10 cellular contexts compared by ENCODE assay signal in genomic region chr20:56974499-56975250, GRCh38.
DNase-seq lines count a peak whose midpoint lies in the region; ATAC-seq and TF ChIP-seq lines count a peak whose summit lies in the region.
"Had no signal": no experiment of that assay in that cellular context is flagged by ENCODE, and none has a peak within 500 bp of the region (broad histone marks: within the 10 kb centered on the region; RNA-seq: fewer than 3 reads in every experiment).

No MANE protein-coding gene starts in this region.

- no peak for TF ChIP-seq POLR2A in thyroid gland (IDR thresholded peaks at IDR 0.05)

- peak; percentile 4 for DNase-seq in DMS79 treated with DMSO at 0.1 percent for 48 hours (lab: John Stamatoyannopoulos, UW)
- DNase-seq in DMS79 (lab: John Stamatoyannopoulos, UW), result no peak
- DNase-seq in KBM-7, result peak; percentile 31
- peak; percentile 80 for DNase-seq in WTC11 (ENCODE audit: low spot score)
- DNase-seq in iPS DF 6.9 (ENCODE audit: low read depth, low spot score), result peak; percentile 61
- peak; percentile 47 to 66 for DNase-seq in thyroid gland
- no peak for DNase-seq in NCI-H2171 treated with DMSO at 0.1 percent for 48 hours (lab: John Stamatoyannopoulos, UW)

- no peaks in the 10 kb centered on the region for H3K9me3 Mint-ChIP-seq in WTC11
- H3K9me3 Mint-ChIP-seq: activated naive CD4-positive, alpha-beta T cell treated with anti-CD3 and anti-CD28 coated beads, Interleukin-2, amount 50 U/mL, for 24 hours had no signal

- peaks cover 9% of the 10 kb centered on the region for H3K4me1 ChIP-seq in iPS DF 6.9 (ENCODE audit: control insufficient read depth, insufficient read depth, low read length)
- H3K4me1 ChIP-seq in thyroid gland, result no peaks in the 10 kb centered on the region

- WGBS in iPS DF 6.9 (ENCODE audit: insufficient coverage, insufficient read length), result no CpG with 5 or more reads among the region's 21 CpGs
- WGBS in thyroid gland, 2 donors, result 13 to 16% methylated on average over 15 to 21 of the region's 21 CpGs

- H3K36me3 ChIP-seq in iPS DF 6.9 (ENCODE audit: control insufficient read depth, insufficient read depth, low read length), result no peaks in the 10 kb centered on the region
- H3K36me3 ChIP-seq in thyroid gland, result no peaks in the 10 kb centered on the region

- in situ Hi-C loops in KBM-7 (cut with MboI; ENCODE audit: low pct_unique_long_range_greater_than_20kb, low sequenced_read_pairs), result loop anchor here (25.0 kb wide), 1 partner anchor 88 kb away; no protein-coding TSS in a partner anchor

- peak overlapping the region; percentile 39 for H3K4me3 Mint-ChIP-seq in WTC11
- H3K4me3 Mint-ChIP-seq: activated naive CD4-positive, alpha-beta T cell treated with anti-CD3 and anti-CD28 coated beads, Interleukin-2, amount 50 U/mL, for 24 hours; CD4-positive, CD25-positive, alpha-beta regulatory T cell had no signal

- H3K27me3 ChIP-seq in iPS DF 6.9 (ENCODE audit: control insufficient read depth, insufficient read depth, low read length) (no peaks in the 10 kb centered on the region; the same call in 1 of the 2 replicates), thyroid gland (no peaks in the 10 kb centered on the region)

- TF ChIP-seq CTCF in WTC11 (IDR thresholded peaks at IDR 0.05) (peak; percentile 62), thyroid gland (IDR thresholded peaks at IDR 0.05) (peak; percentile 15 to 65 (median 52))

- ATAC-seq in WTC11 (peak; percentile 72), HG03354 (IDR thresholded peaks at IDR 0.05; ENCODE audit: poor library complexity, severe bottlenecking, unreplicated experiment) (no peak)

- intact Hi-C loops in thyroid gland (cut with DNase I), result loop anchor here (10.0 kb wide), 1 partner anchor 430 kb away; no protein-coding TSS in a partner anchor

- H3K27me3 Mint-ChIP-seq in WTC11 (ENCODE audit: low read depth), result peaks cover 28% of the 10 kb centered on the region

- POLR2A ChIA-PET in WTC11 (lab: Charles Lee), result no interaction called here

- no peaks in the 10 kb centered on the region for H3K36me3 Mint-ChIP-seq in WTC11
- H3K36me3 Mint-ChIP-seq: activated naive CD4-positive, alpha-beta T cell treated with anti-CD3 and anti-CD28 coated beads, Interleukin-2, amount 50 U/mL, for 24 hours; CD4-positive, CD25-positive, alpha-beta regulatory T cell had no signal

- H3K4me3 ChIP-seq in iPS DF 6.9 (ENCODE audit: low read length), result no peak overlapping the region
- H3K4me3 ChIP-seq in thyroid gland (replicated peaks in 1 of 3), result no peak overlapping the region

- no peaks in the 10 kb centered on the region for H3K9me3 ChIP-seq in iPS DF 6.9 (ENCODE audit: control insufficient read depth, insufficient read depth, low read length)
- no peaks in the 10 kb centered on the region for H3K9me3 ChIP-seq in thyroid gland

- no peak overlapping the region for H3K27ac Mint-ChIP-seq in WTC11
- H3K27ac Mint-ChIP-seq: activated naive CD4-positive, alpha-beta T cell treated with anti-CD3 and anti-CD28 coated beads, Interleukin-2, amount 50 U/mL, for 24 hours; CD4-positive, CD25-positive, alpha-beta regulatory T cell had no signal

- CTCF ChIA-PET in WTC11 (lab: Charles Lee), result interaction anchor here (0.6 to 3.8 kb wide), 74 partner anchors 9 to 424 kb away, joined by 3 to 94 read pairs (median 4); partner anchors contain the start of gene TFAP2C

- H3K4me1 Mint-ChIP-seq in WTC11, result peaks cover 43% of the 10 kb centered on the region
- H3K4me1 Mint-ChIP-seq: activated naive CD4-positive, alpha-beta T cell treated with anti-CD3 and anti-CD28 coated beads, Interleukin-2, amount 50 U/mL, for 24 hours; CD4-positive, CD25-positive, alpha-beta regulatory T cell had no signal

- H3K27ac ChIP-seq in iPS DF 6.9 (ENCODE audit: low read length) (no peak overlapping the region), thyroid gland (no peak overlapping the region)

TF ChIP-seq in WTC11, 78 proteins besides CTCF, POLR2A, EP300 and RAD21:
- no peak for TF ChIP-seq ZMAT4 (CRISPR knock-in tag; IDR thresholded peaks at IDR 0.05)
- no peak for TF ChIP-seq ATF2 (CRISPR knock-in tag; IDR thresholded peaks at IDR 0.05; ENCODE audit: borderline replicate concordance, low read depth)
- TF ChIP-seq ELF4 (CRISPR knock-in tag; IDR thresholded peaks at IDR 0.05; ENCODE audit: low read depth), result no peak
- TF ChIP-seq GABPB1 (CRISPR knock-in tag; IDR thresholded peaks at IDR 0.05), result no peak
- TF ChIP-seq PRRX2 (CRISPR knock-in tag; IDR thresholded peaks at IDR 0.05), result no peak
- TF ChIP-seq FOXK1 (CRISPR knock-in tag; IDR thresholded peaks at IDR 0.05), result no peak
- TF ChIP-seq, protein P1, sequence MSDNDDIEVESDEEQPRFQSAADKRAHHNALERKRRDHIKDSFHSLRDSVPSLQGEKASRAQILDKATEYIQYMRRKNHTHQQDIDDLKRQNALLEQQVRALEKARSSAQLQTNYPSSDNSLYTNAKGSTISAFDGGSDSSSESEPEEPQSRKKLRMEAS (CRISPR knock-in tag; IDR thresholded peaks at IDR 0.05), result no peak
- TF ChIP-seq TEAD1 (CRISPR knock-in tag; IDR thresholded peaks at IDR 0.05), result no peak
- TF ChIP-seq ZNF219 (CRISPR knock-in tag; IDR thresholded peaks at IDR 0.05; ENCODE audit: borderline replicate concordance), result no peak
- TF ChIP-seq GTF2I (CRISPR knock-in tag; conservative IDR thresholded peaks at IDR 0.05), result no peak
- TF ChIP-seq ZNF317 (CRISPR knock-in tag; IDR thresholded peaks at IDR 0.05; ENCODE audit: borderline replicate concordance, low read depth), result no peak
- no peak for TF ChIP-seq ZSCAN18 (CRISPR knock-in tag; IDR thresholded peaks at IDR 0.05)
- no peak for TF ChIP-seq NR1H2 (CRISPR knock-in tag; IDR thresholded peaks at IDR 0.05)
- no peak for TF ChIP-seq MXD4 (CRISPR knock-in tag; IDR thresholded peaks at IDR 0.05; ENCODE audit: borderline replicate concordance)
- no peak for TF ChIP-seq AFF4 (CRISPR knock-in tag; IDR thresholded peaks at IDR 0.05; ENCODE audit: borderline replicate concordance)
- TF ChIP-seq IRF1 (CRISPR knock-in tag; IDR thresholded peaks at IDR 0.05), result no peak

Comparison
In these comparisons a context has a peak if more than half of its experiments do, and no peak if none do; other contexts are left out.
1. DNase-seq: peak in DMS79 treated with DMSO at 0.1 percent for 48 hours (single experiment), KBM-7 (single experiment), WTC11 (single experiment), iPS DF 6.9 (single experiment) and thyroid gland (2 of 2); none in DMS79 (single experiment) and NCI-H2171 treated with DMSO at 0.1 percent for 48 hours (single experiment).